In the genomic region with DNA sequence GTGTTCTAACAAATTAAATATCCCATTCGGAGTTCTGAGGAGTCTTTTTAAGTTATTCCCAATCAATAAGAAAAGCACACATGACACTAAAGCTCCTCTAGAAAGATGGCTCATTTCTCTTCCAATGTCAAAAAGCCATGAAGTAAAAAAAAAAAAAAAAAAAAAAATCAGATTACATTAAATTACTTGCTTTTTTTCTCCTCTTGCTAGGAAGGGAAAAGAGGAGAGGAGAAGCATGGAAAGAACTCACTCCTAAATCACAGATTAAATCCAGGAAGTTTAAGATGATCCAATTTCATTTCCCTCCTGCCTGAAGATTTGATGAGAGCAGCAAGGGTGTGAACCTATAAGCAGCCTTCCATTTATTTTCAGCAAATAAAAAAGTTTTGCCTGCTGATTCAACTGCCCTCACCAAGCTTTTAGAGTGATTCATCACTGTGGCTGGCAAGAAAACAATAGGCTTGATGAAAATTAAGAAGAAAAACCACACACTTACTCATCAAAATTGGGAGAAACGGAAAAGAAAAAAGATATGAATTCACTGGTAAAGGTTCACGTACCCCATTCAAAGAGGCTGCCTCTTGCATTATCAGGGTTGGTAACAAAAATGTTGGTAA, we compare ENCODE assay signal across 2 cellular contexts.
A peak's percentile ranks its signal among the peaks of the same experiment; 100 is the strongest.
TF ChIP-seq lines count a peak whose summit lies in the region.

No MANE protein-coding gene starts in this region.

TF ChIP-seq in IMR-90, 13 proteins besides CTCF, POLR2A, EP300 and RAD21 (continued from another document):
- TF ChIP-seq SMC3 (IDR thresholded peaks at IDR 0.05; ENCODE audit: low read depth, low read length) (no peak), BHLHE40 (IDR thresholded peaks at IDR 0.05; ENCODE audit: low read depth, low read length) (no peak), MAZ (IDR thresholded peaks at IDR 0.05; ENCODE audit: borderline replicate concordance, low read depth, low read length) (no peak), FOS (IDR thresholded peaks at IDR 0.05; ENCODE audit: low read depth, low read length) (peak; percentile 63), RCOR1 (IDR thresholded peaks at IDR 0.05; ENCODE audit: insufficient replicate concordance, low read length) (no peak), CEBPB (IDR thresholded peaks at IDR 0.05; ENCODE audit: low read depth, low read length) (no peak), MXI1 (IDR thresholded peaks at IDR 0.05; ENCODE audit: borderline replicate concordance, low read depth, low read length) (no peak), ELK1 (IDR thresholded peaks at IDR 0.05; ENCODE audit: borderline replicate concordance, low read depth, low read length) (no peak)

TF ChIP-seq in WTC11, 78 proteins besides CTCF, POLR2A, EP300 and RAD21:
- no peak for TF ChIP-seq HMGXB4 (CRISPR knock-in tag; IDR thresholded peaks at IDR 0.05)
- TF ChIP-seq ZBTB43 (CRISPR knock-in tag; IDR thresholded peaks at IDR 0.05) = no peak
- TF ChIP-seq ZNF396 (CRISPR knock-in tag; IDR thresholded peaks at IDR 0.05; ENCODE audit: borderline replicate concordance) = no peak
- TF ChIP-seq TEAD1 (CRISPR knock-in tag; IDR thresholded peaks at IDR 0.05) = no peak
- TF ChIP-seq JUN (CRISPR knock-in tag; IDR thresholded peaks at IDR 0.05) = no peak
- no peak for TF ChIP-seq USF2 (CRISPR knock-in tag; IDR thresholded peaks at IDR 0.05)
TF ChIP-seq in WTC11: peak in this region for 0.
